Comparison of ENCODE assay signal across 27 cellular contexts in genomic region chr1:112439592-112439991, GRCh38. TPM values are rescaled to one million over a fixed set of nuclear protein-coding genes. Genes with fewer than 3 reads are reported as not detected.
DNase-seq lines count a peak whose midpoint lies in the region; ATAC-seq, FAIRE-seq and TF ChIP-seq lines count a peak whose summit lies in the region.
"Had no signal": no experiment of that assay in that cellular context is flagged by ENCODE, and none has a peak within 500 bp of the region (broad histone marks: within the 10 kb centered on the region; RNA-seq: fewer than 3 reads in every experiment).

No MANE protein-coding gene starts in this region.

- H3K27ac ChIP-seq in breast epithelium (peak overlapping the region; percentile 30 to 51), mammary epithelial cell (ENCODE audit: insufficient read depth, low read depth, low read length) (no peak overlapping the region), left ventricle myocardium inferior (replicated peaks) (peak overlapping the region; percentile 74), parathyroid adenoma (peak overlapping the region; percentile 62), upper lobe of right lung (peak overlapping the region; percentile 63)
- H3K27ac ChIP-seq: epithelial cell of prostate, KMS-11, SJCRH30 had no signal

- H3K4me1 ChIP-seq in breast epithelium (no peaks in the 10 kb centered on the region), mammary epithelial cell (ENCODE audit: insufficient read depth, low read length) (no peaks in the 10 kb centered on the region), left ventricle myocardium inferior (peaks cover 75% of the 10 kb centered on the region), parathyroid adenoma (peaks cover 2% of the 10 kb centered on the region), upper lobe of right lung (peaks cover 32% of the 10 kb centered on the region)
- H3K4me1 ChIP-seq: SJCRH30 had no signal

- FAIRE-seq in HTR-8/SVneo (lab: Jason Lieb, UNC): no peak
- FAIRE-seq: RCC 7860 had no signal

- H3K36me3 ChIP-seq in breast epithelium (no peaks in the 10 kb centered on the region), mammary epithelial cell (ENCODE audit: insufficient read depth, low read length) (no peaks in the 10 kb centered on the region), left ventricle myocardium inferior (peaks cover 3% of the 10 kb centered on the region), parathyroid adenoma (ENCODE audit: control insufficient read depth, insufficient read depth, low read length) (no peaks in the 10 kb centered on the region), upper lobe of right lung (no peaks in the 10 kb centered on the region)
- H3K36me3 ChIP-seq: suprapubic skin had no signal

- H3K4me2 ChIP-seq in mammary epithelial cell (ENCODE audit: insufficient read depth, low read depth, low read length) (no peak overlapping the region), parathyroid adenoma (ENCODE audit: low read length) (no peak overlapping the region)
- H3K4me2 ChIP-seq: KMS-11 had no signal

- H3K9me3 ChIP-seq in breast epithelium (no peaks in the 10 kb centered on the region), mammary epithelial cell (replicated peaks; ENCODE audit: insufficient read depth, low read length) (no peaks in the 10 kb centered on the region), left ventricle myocardium inferior (replicated peaks) (peaks cover 5% of the 10 kb centered on the region), parathyroid adenoma (ENCODE audit: control insufficient read depth, low read length) (no peaks in the 10 kb centered on the region), upper lobe of right lung (no peaks in the 10 kb centered on the region)
- H3K9me3 ChIP-seq: SJCRH30, suprapubic skin had no signal

- H4K20me1 ChIP-seq in mammary epithelial cell (ENCODE audit: insufficient read depth, low read length): no peaks in the 10 kb centered on the region

- in situ Hi-C loops in mammary epithelial cell (cut with MboI; ENCODE audit: low sequenced_read_pairs in 2 of 2): no loop called here

- DNase-seq in breast epithelium (ENCODE audit: low spot score in 2 of 2) (no peak), mammary epithelial cell (no peak), left ventricle myocardium inferior (no peak), upper lobe of right lung (no peak), NCI-H1417 treated with DMSO at 0.1 percent for 48 hours (lab: John Stamatoyannopoulos, UW) (no peak), HTR-8/SVneo (ENCODE audit: insufficient read length, low spot score) (no peak)
- DNase-seq: activated CD4-positive, alpha-beta T cell treated with anti-CD3 and anti-CD28 coated beads for 36 hours; activated gamma-delta T cell; activated naive CD8-positive, alpha-beta T cell treated with anti-CD3 and anti-CD28 coated beads, Interleukin-2, amount 10 ng/mL, durations not matched to agents 7 days and 5 days; CD4-positive, alpha-beta T cell; cerebellar nuclear complex; hypothalamus; immature natural killer cell; MM.1S; natural killer cell; NCI-H2029 treated with DMSO at 0.1 percent for 48 hours; NCI-H2227 treated with DMSO at 0.1 percent for 48 hours; NCI-H69; SJCRH30; stimulated activated CD4-positive, alpha-beta T cell treated with anti-CD3 and anti-CD28 coated beads, Interleukin-4, amount 100 ng/mL, for 24 hours had no signal

- H3K4me3 ChIP-seq in breast epithelium (no peak overlapping the region), mammary epithelial cell (replicated peaks in 1 of 3; ENCODE audit: insufficient read depth in 1 of 3, low read depth in 2 of 3, low read length in 3 of 3) (no peak overlapping the region), left ventricle myocardium inferior (no peak overlapping the region), parathyroid adenoma (ENCODE audit: low read depth, low read length) (no peak overlapping the region), upper lobe of right lung (no peak overlapping the region)
- H3K4me3 ChIP-seq: SJCRH30, suprapubic skin had no signal

- intact Hi-C loops in breast epithelium (cut with DNase I; ENCODE audit: low total_unique reads): no loop called here
- intact Hi-C loops in mammary epithelial cell (cut with micrococcal nuclease): no loop called here
- intact Hi-C loops in left ventricle myocardium inferior (cut with micrococcal nuclease): no loop called here
- intact Hi-C loops in upper lobe of right lung (cut with DNase I): no loop called here

- H3K79me2 ChIP-seq in mammary epithelial cell (ENCODE audit: insufficient read depth, low read length) (peaks cover 44% of the 10 kb centered on the region), parathyroid adenoma (no peaks in the 10 kb centered on the region)

- peak; percentile 46 for ATAC-seq in upper lobe of right lung
- ATAC-seq in HG03457 (IDR thresholded peaks at IDR 0.05; ENCODE audit: unreplicated experiment): no peak
- ATAC-seq: activated CD4-positive, alpha-beta T cell treated with anti-CD3 and anti-CD28 coated beads for 36 hours; natural killer cell; stimulated activated effector memory CD8-positive, alpha-beta T cell treated with anti-CD3 and anti-CD28 coated beads, Interleukin-12 subunit alpha, Interleukin-12 subunit beta, amount 100 ng/mL, for 72 hours had no signal

- no peak for TF ChIP-seq CTCF in breast epithelium (IDR thresholded peaks at IDR 0.05)
- no peak for TF ChIP-seq CTCF in mammary epithelial cell (conservative IDR thresholded peaks at IDR 0.05 in 1 of 2, IDR thresholded peaks at IDR 0.05 in 1 of 2; ENCODE audit: extremely low read depth in 1 of 2, insufficient read depth in 1 of 2, low read depth in 1 of 2, low read length in 2 of 2)
- TF ChIP-seq CTCF in left ventricle myocardium inferior (IDR thresholded peaks at IDR 0.05; ENCODE audit: borderline replicate concordance): no peak
- no peak for TF ChIP-seq CTCF in parathyroid adenoma (IDR thresholded peaks at IDR 0.05)
- no peak for TF ChIP-seq CTCF in upper lobe of right lung (IDR thresholded peaks at IDR 0.05)

- CTCF ChIA-PET in mammary epithelial cell (lab: Charles Lee; ENCODE audit: low non-redundant PET): no interaction called here

- H2AFZ ChIP-seq in mammary epithelial cell (ENCODE audit: low read depth, low read length) (no peak overlapping the region), parathyroid adenoma (no peak overlapping the region)

- TF ChIP-seq POLR2A in breast epithelium (IDR thresholded peaks at IDR 0.05): no peak

- WGBS in mammary epithelial cell (ENCODE audit: low coverage, missing lambda C conversion rate): 100% methylated on average over 2 of the region's 2 CpGs

- dilution Hi-C loops in mammary epithelial cell (cut with HindIII; ENCODE audit: low sequenced_read_pairs): no loop called here

- BruUV-seq in mammary epithelial cell (replicated peaks; lab: Mats Ljungman, UMichigan): no TSS peak

- no peak overlapping the region for H3K9ac ChIP-seq in mammary epithelial cell (ENCODE audit: insufficient read depth, low read length)
- no peak overlapping the region for H3K9ac ChIP-seq in parathyroid adenoma
- H3K9ac ChIP-seq: KMS-11 had no signal

- no peaks in the 10 kb centered on the region for H3K27me3 ChIP-seq in breast epithelium
- H3K27me3 ChIP-seq in mammary epithelial cell (ENCODE audit: insufficient read depth, low read length): no peaks in the 10 kb centered on the region
- H3K27me3 ChIP-seq in left ventricle myocardium inferior (ENCODE audit: low read depth): no peaks in the 10 kb centered on the region
- no peaks in the 10 kb centered on the region for H3K27me3 ChIP-seq in parathyroid adenoma (ENCODE audit: control insufficient read depth, insufficient read depth, low read length)
- H3K27me3 ChIP-seq in upper lobe of right lung: no peaks in the 10 kb centered on the region
- H3K27me3 ChIP-seq: SJCRH30, suprapubic skin had no signal

RNA-seq across cellular contexts. Expression of gene CTTNBP2NL, which starts 43.6 kb away (rescaled TPM):
- total RNA-seq in breast epithelium (10 to 100 TPM; 24.1 to 30.4 (median 25.9) TPM), mammary epithelial cell (10 to 100 TPM; 19.3 to 45.5 TPM), left ventricle myocardium inferior (14.3 TPM), upper lobe of right lung (59.4 TPM)
- 9.0 TPM for polyA plus RNA-seq in mammary epithelial cell
- polyA minus RNA-seq in mammary epithelial cell: 10.5 TPM
